Comparison of ENCODE assay signal across 33 cellular contexts in the genomic region with DNA sequence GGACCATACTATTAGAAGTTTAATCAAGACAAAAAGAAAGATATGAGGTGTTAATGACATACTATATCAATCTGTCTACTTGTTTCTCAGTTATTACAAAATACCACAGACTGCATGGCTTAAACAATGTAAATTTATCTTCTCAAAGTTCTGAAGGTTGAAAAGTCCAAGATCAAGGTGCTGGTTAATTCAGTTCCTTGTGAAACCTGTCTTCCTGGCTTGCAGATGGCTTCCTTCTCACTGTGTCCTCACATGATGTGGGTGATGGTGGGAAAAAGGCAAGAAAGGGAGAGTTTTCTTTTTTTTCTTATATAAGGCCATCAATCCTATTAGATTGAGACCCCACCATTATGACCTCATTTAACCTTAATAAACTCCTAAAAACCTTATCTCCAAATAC. TPM values are rescaled to one million over a fixed set of nuclear protein-coding genes. Genes with fewer than 3 reads are reported as not detected.
"Had no signal": no experiment of that assay in that cellular context is flagged by ENCODE, and none has a peak within 500 bp of the region (broad histone marks: within the 10 kb centered on the region; RNA-seq: fewer than 3 reads in every experiment).

No MANE protein-coding gene starts in this region.

- ATAC-seq: stimulated activated effector memory CD8-positive, alpha-beta T cell treated with anti-CD3 and anti-CD28 coated beads, Interleukin-12 subunit alpha, Interleukin-12 subunit beta, amount 100 ng/mL, for 72 hours; stimulated activated memory B cell treated with anti-CD40 and anti-IgM and Interleukin-4, amounts not matched to agents 10 μg/mL and 1 μg/mL and 100 μg/mL, for 72 hours; stimulated activated naive B cell treated with anti-CD40 and anti-IgM and Interleukin-4, amounts not matched to agents 10 μg/mL and 1 μg/mL and 100 μg/mL, for 72 hours; stimulated activated naive CD8-positive, alpha-beta T cell treated with anti-CD3 and anti-CD28 coated beads, Interleukin-15, amount 100 ng/mL, for 72 hours; stimulated activated naive CD8-positive, alpha-beta T cell treated with anti-CD3 and anti-CD28 coated beads, Interleukin-15, Interleukin-2, amounts not matched to agents 100 U/mL and 50 U/mL, for 24 hours; upper lobe of right lung had no signal

- H3K4me1 Mint-ChIP-seq: stimulated activated effector memory CD8-positive, alpha-beta T cell treated with anti-CD3 and anti-CD28 coated beads, Interleukin-12 subunit alpha, Interleukin-12 subunit beta, amount 100 ng/mL, for 72 hours; stimulated activated memory B cell treated with anti-CD40 and anti-IgM and Interleukin-4, amounts not matched to agents 10 μg/mL and 1 μg/mL and 100 μg/mL, for 72 hours; stimulated activated naive B cell treated with anti-CD40 and anti-IgM and Interleukin-4, amounts not matched to agents 10 μg/mL and 1 μg/mL and 100 μg/mL, for 72 hours; stimulated activated naive CD8-positive, alpha-beta T cell treated with anti-CD3 and anti-CD28 coated beads, Interleukin-15, amount 100 ng/mL, for 72 hours had no signal

- H3K36me3 Mint-ChIP-seq: stimulated activated effector memory CD8-positive, alpha-beta T cell treated with anti-CD3 and anti-CD28 coated beads, Interleukin-12 subunit alpha, Interleukin-12 subunit beta, amount 100 ng/mL, for 72 hours; stimulated activated memory B cell treated with anti-CD40 and anti-IgM and Interleukin-4, amounts not matched to agents 10 μg/mL and 1 μg/mL and 100 μg/mL, for 72 hours; stimulated activated naive B cell treated with anti-CD40 and anti-IgM and Interleukin-4, amounts not matched to agents 10 μg/mL and 1 μg/mL and 100 μg/mL, for 72 hours had no signal

- H3K9me3 Mint-ChIP-seq: stimulated activated effector memory CD8-positive, alpha-beta T cell treated with anti-CD3 and anti-CD28 coated beads, Interleukin-12 subunit alpha, Interleukin-12 subunit beta, amount 100 ng/mL, for 72 hours had no signal

- H3K27ac Mint-ChIP-seq: stimulated activated effector memory CD8-positive, alpha-beta T cell treated with anti-CD3 and anti-CD28 coated beads, Interleukin-12 subunit alpha, Interleukin-12 subunit beta, amount 100 ng/mL, for 72 hours; stimulated activated memory B cell treated with anti-CD40 and anti-IgM and Interleukin-4, amounts not matched to agents 10 μg/mL and 1 μg/mL and 100 μg/mL, for 72 hours; stimulated activated naive B cell treated with anti-CD40 and anti-IgM and Interleukin-4, amounts not matched to agents 10 μg/mL and 1 μg/mL and 100 μg/mL, for 72 hours; stimulated activated naive CD8-positive, alpha-beta T cell treated with anti-CD3 and anti-CD28 coated beads, Interleukin-15, amount 100 ng/mL, for 72 hours; stimulated activated naive CD8-positive, alpha-beta T cell treated with anti-CD3 and anti-CD28 coated beads, Interleukin-15, Interleukin-2, amounts not matched to agents 100 ng/mL and 50 ng/mL, for 24 hours had no signal

- H3K36me3 ChIP-seq: stomach, suprapubic skin, thoracic aorta, thyroid gland, tibial artery, tibial nerve, transverse colon, upper lobe of left lung, upper lobe of right lung, uterus, vagina had no signal

- H3K27me3 Mint-ChIP-seq: stimulated activated memory B cell treated with anti-CD40 and anti-IgM and Interleukin-4, amounts not matched to agents 10 μg/mL and 1 μg/mL and 100 μg/mL, for 72 hours; stimulated activated naive B cell treated with anti-CD40 and anti-IgM and Interleukin-4, amounts not matched to agents 10 μg/mL and 1 μg/mL and 100 μg/mL, for 72 hours had no signal

- H3K4me3 Mint-ChIP-seq: stimulated activated effector memory CD8-positive, alpha-beta T cell treated with anti-CD3 and anti-CD28 coated beads, Interleukin-12 subunit alpha, Interleukin-12 subunit beta, amount 100 ng/mL, for 72 hours; stimulated activated memory B cell treated with anti-CD40 and anti-IgM and Interleukin-4, amounts not matched to agents 10 μg/mL and 1 μg/mL and 100 μg/mL, for 72 hours; stimulated activated naive B cell treated with anti-CD40 and anti-IgM and Interleukin-4, amounts not matched to agents 10 μg/mL and 1 μg/mL and 100 μg/mL, for 72 hours; stimulated activated naive CD8-positive, alpha-beta T cell treated with anti-CD3 and anti-CD28 coated beads, Interleukin-15, amount 100 ng/mL, for 72 hours; stimulated activated naive CD8-positive, alpha-beta T cell treated with anti-CD3 and anti-CD28 coated beads, Interleukin-15, Interleukin-2, amounts not matched to agents 100 ng/mL and 50 ng/mL, for 24 hours had no signal

- H3K9me3 ChIP-seq: stomach, suprapubic skin, testis, thoracic aorta, thyroid gland, tibial artery, tibial nerve, transverse colon, upper lobe of left lung, upper lobe of right lung, uterus, vagina had no signal

- DNase-seq: stimulated activated CD4-positive, alpha-beta T cell treated with anti-CD3 and anti-CD28 coated beads, Interleukin-2, amount 100 ng/mL, for 24 hours; stimulated activated CD4-positive, alpha-beta T cell treated with anti-CD3 and anti-CD28 coated beads, Interleukin-2, amount 100 ng/mL, for 48 hours; stimulated activated CD4-positive, alpha-beta T cell treated with anti-CD3 and anti-CD28 coated beads, Interleukin-4, amount 100 ng/mL, for 1 hour; stimulated activated CD4-positive, alpha-beta T cell treated with anti-CD3 and anti-CD28 coated beads, Interleukin-4, amount 100 ng/mL, for 4 hours; stimulated activated CD8-positive, alpha-beta memory T cell treated with anti-CD3 and anti-CD28 coated beads, Interleukin-4, amount 100 ng/mL, for 48 hours; stimulated activated naive B cell treated with anti-CD40 and anti-IgM and Interleukin-4, amounts not matched to agents 10 μg/mL and 1 μg/mL and 100 μg/mL, for 72 hours; stimulated activated naive CD4-positive, alpha-beta T cell; stimulated activated naive CD4-positive, alpha-beta T cell treated with Interleukin-2 at 50 U/mL for 16 hours; stimulated activated naive CD8-positive, alpha-beta T cell treated with anti-CD3 and anti-CD28 coated beads, Interleukin-15, amount 100 ng/mL, for 72 hours; stimulated activated naive CD8-positive, alpha-beta T cell treated with anti-CD3 and anti-CD28 coated beads, Interleukin-15, Interleukin-2, amounts not matched to agents 100 U/mL and 50 U/mL, for 24 hours; stomach; substantia nigra; testis; thyroid gland; tibial artery; transverse colon; trophoblast cell; upper lobe of left lung; upper lobe of right lung; uterus had no signal

- H3K4me1 ChIP-seq: stomach, suprapubic skin, testis, tibial artery, tibial nerve, upper lobe of left lung, upper lobe of right lung, uterus, vagina had no signal

- H3K27ac ChIP-seq: stomach, suprapubic skin, testis, thoracic aorta, thyroid gland, tibial artery, tibial nerve, transverse colon, upper lobe of left lung, upper lobe of right lung, uterus, vagina had no signal

- FAIRE-seq: urothelium cell line had no signal

- H3K4me3 ChIP-seq: stomach, suprapubic skin, testis, thoracic aorta, thyroid gland, tibial artery, tibial nerve, transverse colon, upper lobe of left lung, upper lobe of right lung, uterus, vagina had no signal

- H3K27me3 ChIP-seq: stomach, suprapubic skin, testis, thyroid gland, tibial artery, tibial nerve, transverse colon, upper lobe of left lung, upper lobe of right lung, uterus, vagina had no signal

RNA-seq across cellular contexts. Expression of a gene that starts 15.6 kb away (rescaled TPM):
- total RNA-seq: stomach, subcutaneous adipose tissue, suprapubic skin, temporal lobe, testis, thoracic aorta, thyroid gland, tibial nerve, transverse colon, upper lobe of left lung, upper lobe of right lung, ureter, urinary bladder, uterus, vagina had no signal
- polyA plus RNA-seq: stomach, thymus, urinary bladder had no signal

RNA-seq across cellular contexts. Expression of a gene that starts 50.1 kb away (rescaled TPM):
- total RNA-seq: stomach, subcutaneous adipose tissue, temporal lobe, testis, thoracic aorta, thyroid gland, tibial nerve, transverse colon, upper lobe of left lung, upper lobe of right lung, ureter, urinary bladder, uterus, vagina had no signal
- polyA plus RNA-seq: stomach, urinary bladder had no signal
